8 cellular contexts compared by ENCODE assay signal in the genomic region with DNA sequence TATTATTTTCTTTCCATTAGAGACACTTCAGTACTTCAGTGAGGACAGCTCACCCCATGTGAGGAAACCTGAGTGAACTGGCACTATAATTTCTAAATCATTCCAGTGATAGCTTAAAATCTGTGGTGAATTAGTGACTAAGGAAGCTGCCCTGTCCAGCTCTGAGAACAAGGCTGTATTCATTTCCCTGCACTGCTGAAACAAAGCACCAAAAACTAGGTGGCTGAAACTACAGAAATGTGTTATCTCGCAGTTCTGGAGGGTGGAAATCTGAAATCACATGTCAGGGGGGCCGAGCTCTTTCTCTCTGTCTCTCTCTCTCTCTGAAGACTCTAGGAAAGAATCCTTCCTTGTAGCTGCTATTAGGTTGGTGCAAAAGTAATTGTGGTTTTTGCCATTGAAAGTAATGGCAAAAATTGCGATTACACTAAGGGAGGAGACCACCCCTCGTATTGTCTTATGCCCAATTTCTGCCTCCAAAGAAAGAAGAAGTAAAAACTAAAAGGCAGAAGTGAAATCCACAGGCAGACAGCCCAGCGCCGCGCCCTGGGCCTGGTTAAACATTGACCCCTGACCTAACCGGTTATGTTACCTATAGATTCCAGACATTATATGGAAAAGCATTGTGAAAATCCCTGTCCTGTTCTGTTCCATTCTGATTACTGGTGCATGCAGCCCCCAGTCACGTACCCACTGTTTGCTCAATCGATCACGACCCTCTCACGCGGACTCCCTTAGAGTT.
A peak's percentile ranks its signal among the peaks of the same experiment; 100 is the strongest.
DNase-seq lines count a peak whose midpoint lies in the region; ATAC-seq, FAIRE-seq and TF ChIP-seq lines count a peak whose summit lies in the region.
"Not testable (repeated sequence)": the region's sequence is repeated elsewhere in the genome, so short reads cannot be mapped to it uniquely, and the experiment has no call there.

No MANE protein-coding gene starts in this region.

- POLR2A ChIA-PET in GM12878 (lab: Charles Lee) = interaction anchor here (1.4 kb wide), 1 partner anchor 19 kb away, joined by 4 read pairs; no protein-coding TSS in a partner anchor

- in situ Hi-C loops in GM12878 (cut with MboI) = not testable (repeated sequence)

- not testable (repeated sequence) for H3K9me3 ChIP-seq in GM12878 (replicated peaks; ENCODE audit: control insufficient read depth, insufficient read depth, low read length)

- not testable (repeated sequence) for H2AFZ ChIP-seq in GM12878 (ENCODE audit: control insufficient read depth, low read depth, low read length)

- intact Hi-C loops in GM12878 (cut with micrococcal nuclease; ENCODE audit: unreplicated experiment) = loop anchor here (5.0 to 10.0 kb wide), 2 partner anchors 441 to 1626 kb away; no protein-coding TSS in a partner anchor

- peaks cover 15% of the 10 kb centered on the region for H3K4me1 Mint-ChIP-seq in stimulated activated memory B cell treated with anti-CD40 and anti-IgM and Interleukin-4, amounts not matched to agents 10 μg/mL and 1 μg/mL and 100 μg/mL, for 72 hours

- peak overlapping the region; percentile 66 for H3K27ac Mint-ChIP-seq in stimulated activated memory B cell treated with anti-CD40 and anti-IgM and Interleukin-4, amounts not matched to agents 10 μg/mL and 1 μg/mL and 100 μg/mL, for 72 hours

- not testable (repeated sequence) for H3K9ac ChIP-seq in GM12878 (ENCODE audit: control insufficient read depth, insufficient read depth, low read length)

- H3K36me3 ChIP-seq in GM12878 (ENCODE audit: control insufficient read depth in 2 of 2, insufficient read depth in 2 of 2, low read length in 1 of 2) = not testable (repeated sequence)

- not testable (repeated sequence) for TF ChIP-seq POLR2A in GM12878 (IDR thresholded peaks at IDR 0.05; ENCODE audit: low read depth, low read length)

- not testable (repeated sequence) for H3K4me1 ChIP-seq in GM12878 (ENCODE audit: control insufficient read depth, insufficient read depth, low read length)

- not testable (repeated sequence) for H3K27ac ChIP-seq in GM12878 (ENCODE audit: control insufficient read depth, insufficient read depth)

- not testable (repeated sequence) for H3K9me3 Mint-ChIP-seq in stimulated activated memory B cell treated with anti-CD40 and anti-IgM and Interleukin-4, amounts not matched to agents 10 μg/mL and 1 μg/mL and 100 μg/mL, for 72 hours

- not testable (repeated sequence) for TF ChIP-seq CTCF in GM12878 (IDR thresholded peaks at IDR 0.05 in 2 of 3, conservative IDR thresholded peaks at IDR 0.05 in 1 of 3; ENCODE audit: control insufficient read depth in 2 of 3, extremely low read depth in 1 of 3, insufficient read depth in 1 of 3, low read depth in 3 of 3, low read length in 3 of 3)

- H3K4me3 ChIP-seq in GM12878 = not testable (repeated sequence)

- H3K79me2 ChIP-seq in GM12878 (ENCODE audit: control insufficient read depth, insufficient read depth, low read length) = not testable (repeated sequence)

- DNase-seq in DMS53 (lab: John Stamatoyannopoulos, UW) = peak; percentile 33
- peak; percentile 15 for DNase-seq in HT1080 (ENCODE audit: low read depth)
- not testable (repeated sequence) for DNase-seq in GM12878 (ENCODE audit: low read depth, low spot score)

- TF ChIP-seq RAD21 in GM12878 (IDR thresholded peaks at IDR 0.05; ENCODE audit: insufficient read depth, low read depth, low read length) = not testable (repeated sequence)

- not testable (repeated sequence) for H3K27me3 Mint-ChIP-seq in stimulated activated memory B cell treated with anti-CD40 and anti-IgM and Interleukin-4, amounts not matched to agents 10 μg/mL and 1 μg/mL and 100 μg/mL, for 72 hours

- not testable (repeated sequence) for FAIRE-seq in GM12878 (lab: Jason Lieb, UNC)

- H3K4me2 ChIP-seq in GM12878 (ENCODE audit: control insufficient read depth, insufficient read depth) = not testable (repeated sequence)

- RAD21 ChIA-PET in GM12878 (lab: Charles Lee; ENCODE audit: unreplicated experiment) = interaction anchor here (1.1 to 1.7 kb wide), 2 partner anchors 11 to 21 kb away, joined by 4 to 10 read pairs; no protein-coding TSS in a partner anchor

- not testable (repeated sequence) for H4K20me1 ChIP-seq in GM12878 (ENCODE audit: control insufficient read depth, insufficient read depth)

- not testable (repeated sequence) for H3K27me3 ChIP-seq in GM12878 (replicated peaks in 1 of 2; ENCODE audit: control insufficient read depth in 2 of 2, insufficient read depth in 2 of 2, low read length in 1 of 2)

- not testable (repeated sequence) for TF ChIP-seq EP300 in GM12878 (IDR thresholded peaks at IDR 0.05; ENCODE audit: borderline replicate concordance in 1 of 2, control insufficient read depth in 1 of 2, low read depth in 2 of 2, low read length in 2 of 2)

- H3K36me3 Mint-ChIP-seq in stimulated activated memory B cell treated with anti-CD40 and anti-IgM and Interleukin-4, amounts not matched to agents 10 μg/mL and 1 μg/mL and 100 μg/mL, for 72 hours = not testable (repeated sequence)

- not testable (repeated sequence) for BruUV-seq in GM12878 (replicated peaks; lab: Mats Ljungman, UMichigan)

- CTCF ChIA-PET in GM12878 (lab: Yijun Ruan, JAX) = interaction anchor here (0.8 kb wide), 2 partner anchors 13 to 81 kb away, joined by 3 read pairs; no protein-coding TSS in a partner anchor

- peak overlapping the region; percentile 63 for H3K4me3 Mint-ChIP-seq in stimulated activated memory B cell treated with anti-CD40 and anti-IgM and Interleukin-4, amounts not matched to agents 10 μg/mL and 1 μg/mL and 100 μg/mL, for 72 hours

- ATAC-seq in GM19023 (IDR thresholded peaks at IDR 0.05; ENCODE audit: unreplicated experiment) (peak; percentile 93), GM21390 (IDR thresholded peaks at IDR 0.05; ENCODE audit: unreplicated experiment) (peak; percentile 65), HG02642 (IDR thresholded peaks at IDR 0.05; ENCODE audit: poor library complexity, unreplicated experiment) (peak; percentile 88), HG03097 (IDR thresholded peaks at IDR 0.05; ENCODE audit: low FRiP score, unreplicated experiment) (peak; percentile 80), GM12878 (peak; percentile 95)
- peak; percentile 85 for ATAC-seq in stimulated activated memory B cell treated with anti-CD40 and anti-IgM and Interleukin-4, amounts not matched to agents 10 μg/mL and 1 μg/mL and 100 μg/mL, for 72 hours

- WGBS in GM12878 (ENCODE audit: insufficient coverage, insufficient replicate concordance, low lambda C conversion rate, missing lambda C conversion rate) = 52% methylated on average over 13 of the region's 13 CpGs

- SMC1A ChIA-PET in GM12878 (lab: Charles Lee; ENCODE audit: uncharacterized antibody, unreplicated experiment) = interaction anchor here (1.2 to 1.4 kb wide), 4 partner anchors 10 to 59 kb away, joined by 3 read pairs; no protein-coding TSS in a partner anchor

TF ChIP-seq in GM12878, 131 proteins besides CTCF, POLR2A, EP300 and RAD21 (continues in another document):
- TF ChIP-seq NR2F1 (conservative IDR thresholded peaks at IDR 0.05) (peak; percentile 49; the same call in 1 of the 2 replicates), MTA2 (IDR thresholded peaks at IDR 0.05; ENCODE audit: low read depth) (peak; percentile 79), NBN (IDR thresholded peaks at IDR 0.05) (0 out of 2 replicates have a peak, but pooled peaks have one; percentile 35), IKZF2 (IDR thresholded peaks at IDR 0.05) (peak; percentile 69 to 70; a peak in 3 of 4 replicates), ATF7 (IDR thresholded peaks at IDR 0.05; ENCODE audit: low read depth) (peak; percentile 75), IKZF1 (conservative IDR thresholded peaks at IDR 0.05) (peak; percentile 60)
- TF ChIP-seq, protein P1, sequence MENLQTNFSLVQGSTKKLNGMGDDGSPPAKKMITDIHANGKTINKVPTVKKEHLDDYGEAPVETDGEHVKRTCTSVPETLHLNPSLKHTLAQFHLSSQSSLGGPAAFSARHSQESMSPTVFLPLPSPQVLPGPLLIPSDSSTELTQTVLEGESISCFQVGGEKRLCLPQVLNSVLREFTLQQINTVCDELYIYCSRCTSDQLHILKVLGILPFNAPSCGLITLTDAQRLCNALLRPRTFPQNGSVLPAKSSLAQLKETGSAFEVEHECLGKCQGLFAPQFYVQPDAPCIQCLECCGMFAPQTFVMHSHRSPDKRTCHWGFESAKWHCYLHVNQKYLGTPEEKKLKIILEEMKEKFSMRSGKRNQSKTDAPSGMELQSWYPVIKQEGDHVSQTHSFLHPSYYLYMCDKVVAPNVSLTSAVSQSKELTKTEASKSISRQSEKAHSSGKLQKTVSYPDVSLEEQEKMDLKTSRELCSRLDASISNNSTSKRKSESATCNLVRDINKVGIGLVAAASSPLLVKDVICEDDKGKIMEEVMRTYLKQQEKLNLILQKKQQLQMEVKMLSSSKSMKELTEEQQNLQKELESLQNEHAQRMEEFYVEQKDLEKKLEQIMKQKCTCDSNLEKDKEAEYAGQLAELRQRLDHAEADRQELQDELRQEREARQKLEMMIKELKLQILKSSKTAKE (IDR thresholded peaks at IDR 0.05; ENCODE audit: low read depth, poor library complexity, severe bottlenecking) = peak; percentile 59
- TF ChIP-seq, protein P2, sequence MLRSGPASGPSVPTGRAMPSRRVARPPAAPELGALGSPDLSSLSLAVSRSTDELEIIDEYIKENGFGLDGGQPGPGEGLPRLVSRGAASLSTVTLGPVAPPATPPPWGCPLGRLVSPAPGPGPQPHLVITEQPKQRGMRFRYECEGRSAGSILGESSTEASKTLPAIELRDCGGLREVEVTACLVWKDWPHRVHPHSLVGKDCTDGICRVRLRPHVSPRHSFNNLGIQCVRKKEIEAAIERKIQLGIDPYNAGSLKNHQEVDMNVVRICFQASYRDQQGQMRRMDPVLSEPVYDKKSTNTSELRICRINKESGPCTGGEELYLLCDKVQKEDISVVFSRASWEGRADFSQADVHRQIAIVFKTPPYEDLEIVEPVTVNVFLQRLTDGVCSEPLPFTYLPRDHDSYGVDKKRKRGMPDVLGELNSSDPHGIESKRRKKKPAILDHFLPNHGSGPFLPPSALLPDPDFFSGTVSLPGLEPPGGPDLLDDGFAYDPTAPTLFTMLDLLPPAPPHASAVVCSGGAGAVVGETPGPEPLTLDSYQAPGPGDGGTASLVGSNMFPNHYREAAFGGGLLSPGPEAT (IDR thresholded peaks at IDR 0.05; ENCODE audit: low read depth) = peak; percentile 69
